8 cellular contexts compared by ENCODE assay signal in genomic region chr15:52020253-52021085, GRCh38. TPM values are rescaled to one million over a fixed set of nuclear protein-coding genes. Genes with fewer than 3 reads are reported as not detected.
DNase-seq lines count a peak whose midpoint lies in the region; ATAC-seq and TF ChIP-seq lines count a peak whose summit lies in the region.

No MANE protein-coding gene starts in this region.

- ATAC-seq in natural killer cell treated with Interleukin-12 subunit alpha and Interleukin-12 subunit beta and Interleukin-15 and Interleukin-18, amount 100 ng/mL, for 72 hours, result no peak
- ATAC-seq in HG03097 (IDR thresholded peaks at IDR 0.05; ENCODE audit: low FRiP score, unreplicated experiment), result no peak
- ATAC-seq in GM18502 (IDR thresholded peaks at IDR 0.05; ENCODE audit: poor library complexity, unreplicated experiment), result no peak

- H3K4me3 Mint-ChIP-seq in endothelial cell (ENCODE audit: unreplicated experiment), result peak overlapping the region; percentile 99
- peak overlapping the region; percentile 92 for H3K4me3 Mint-ChIP-seq in natural killer cell treated with Interleukin-12 subunit alpha and Interleukin-12 subunit beta and Interleukin-15 and Interleukin-18, amount 100 ng/mL, for 72 hours

- H3K4me1 Mint-ChIP-seq in endothelial cell (ENCODE audit: unreplicated experiment), result peaks cover 37% of the 10 kb centered on the region
- peaks cover 32 to 43% of the 10 kb centered on the region in 2 donors for H3K4me1 Mint-ChIP-seq in natural killer cell treated with Interleukin-12 subunit alpha and Interleukin-12 subunit beta and Interleukin-15 and Interleukin-18, amount 100 ng/mL, for 72 hours (ENCODE audit: low read depth in 2 of 2)

- peak; percentile 33 for DNase-seq in NCI-H2171 treated with DMSO at 0.1 percent for 48 hours (lab: John Stamatoyannopoulos, UW)
- DNase-seq in NCI-H2171 (lab: John Stamatoyannopoulos, UW), result no peak
- DNase-seq in RPMI8226, result peak; percentile 23
- DNase-seq in endothelial cell (ENCODE audit: low spot score), result no peak
- DNase-seq in natural killer cell treated with Interleukin-12 subunit alpha and Interleukin-12 subunit beta and Interleukin-15 and Interleukin-18, amount 100 ng/mL, for 72 hours (ENCODE audit: low spot score), result no peak
- DNase-seq in activated CD8-positive, alpha-beta memory T cell treated with anti-CD3 and anti-CD28 coated beads, Interleukin-2, amount 50 U/mL, for 48 hours, result no peak

- TF ChIP-seq CTCF in endothelial cell (IDR thresholded peaks at IDR 0.05; ENCODE audit: unreplicated experiment), result no peak

- peaks cover 11% of the 10 kb centered on the region for H3K27me3 Mint-ChIP-seq in endothelial cell (ENCODE audit: unreplicated experiment)
- H3K27me3 Mint-ChIP-seq in natural killer cell treated with Interleukin-12 subunit alpha and Interleukin-12 subunit beta and Interleukin-15 and Interleukin-18, amount 100 ng/mL, for 72 hours, result peaks cover 0 to 2% of the 10 kb centered on the region in 2 donors

- no peaks in the 10 kb centered on the region for H3K9me3 Mint-ChIP-seq in endothelial cell (ENCODE audit: unreplicated experiment)
- no peaks in the 10 kb centered on the region for H3K9me3 Mint-ChIP-seq in natural killer cell treated with Interleukin-12 subunit alpha and Interleukin-12 subunit beta and Interleukin-15 and Interleukin-18, amount 100 ng/mL, for 72 hours

- H3K36me3 Mint-ChIP-seq in endothelial cell (ENCODE audit: low read depth, unreplicated experiment), result peaks cover 10% of the 10 kb centered on the region
- H3K36me3 Mint-ChIP-seq in natural killer cell treated with Interleukin-12 subunit alpha and Interleukin-12 subunit beta and Interleukin-15 and Interleukin-18, amount 100 ng/mL, for 72 hours, result peaks cover 6% of the 10 kb centered on the region

- H3K27ac Mint-ChIP-seq in endothelial cell (ENCODE audit: unreplicated experiment), result peak overlapping the region; percentile 96
- peak overlapping the region; percentile 96 to 99 for H3K27ac Mint-ChIP-seq in natural killer cell treated with Interleukin-12 subunit alpha and Interleukin-12 subunit beta and Interleukin-15 and Interleukin-18, amount 100 ng/mL, for 72 hours

RNA-seq across cellular contexts. Expression of gene MAPK6, which starts 1.4 kb away (rescaled TPM):
- 94.6 TPM for total RNA-seq in endothelial cell (ENCODE audit: unreplicated experiment)
- total RNA-seq in natural killer cell treated with Interleukin-12 subunit alpha and Interleukin-12 subunit beta and Interleukin-15 and Interleukin-18, amount 100 ng/mL, for 72 hours, result 10 to 100 TPM; 65.8 to 89.1 TPM

RNA-seq across cellular contexts. Expression of gene LEO1, which starts 48.9 kb away (rescaled TPM):
- 25.5 TPM for total RNA-seq in endothelial cell (ENCODE audit: unreplicated experiment)
- total RNA-seq in natural killer cell treated with Interleukin-12 subunit alpha and Interleukin-12 subunit beta and Interleukin-15 and Interleukin-18, amount 100 ng/mL, for 72 hours, result 10 to 100 TPM; 29.6 to 31.6 TPM

Comparison
In these comparisons a context has a peak if more than half of its experiments do, and no peak if none do; other contexts are left out.
1. DNase-seq: peak in NCI-H2171 treated with DMSO at 0.1 percent for 48 hours (single experiment) and RPMI8226 (single experiment); none in NCI-H2171 (single experiment), endothelial cell (single experiment), natural killer cell treated with Interleukin-12 subunit alpha and Interleukin-12 subunit beta and Interleukin-15 and Interleukin-18, amount 100 ng/mL, for 72 hours (single experiment) and activated CD8-positive, alpha-beta memory T cell treated with anti-CD3 and anti-CD28 coated beads, Interleukin-2, amount 50 U/mL, for 48 hours (single experiment).